ENCODE assay signal across 18 cellular contexts in genomic region chr2:45963816-45964215, GRCh38.
A peak's percentile ranks its signal among the peaks of the same experiment; 100 is the strongest.
DNase-seq lines count a peak whose midpoint lies in the region; ATAC-seq, FAIRE-seq and TF ChIP-seq lines count a peak whose summit lies in the region.
"Had no signal": no experiment of that assay in that cellular context is flagged by ENCODE, and none has a peak within 500 bp of the region (broad histone marks: within the 10 kb centered on the region; RNA-seq: fewer than 3 reads in every experiment).

No MANE protein-coding gene starts in this region.

- no peaks in the 10 kb centered on the region for H3K9me3 ChIP-seq in BLaER1
- H3K9me3 ChIP-seq in Peyer's patch, result no peaks in the 10 kb centered on the region
- no peaks in the 10 kb centered on the region for H3K9me3 ChIP-seq in esophagus muscularis mucosa
- no peaks in the 10 kb centered on the region for H3K9me3 ChIP-seq in psoas muscle

- DNase-seq in Peyer's patch (no peak), esophagus muscularis mucosa (ENCODE audit: extremely low spot score) (no peak), psoas muscle (no peak), medulla oblongata (ENCODE audit: extremely low spot score) (no peak), GM12891 (ENCODE audit: insufficient read length, low spot score) (no peak)
- DNase-seq in activated T-cell treated with anti-CD3 and anti-CD28 coated beads, Interleukin-2, amount 50 U/mL, for 48 hours, result no peak
- DNase-seq in activated CD4-positive, alpha-beta T cell treated with anti-CD3 and anti-CD28 coated beads, Interleukin-2, amount 50 U/mL, for 48 hours, result no peak
- DNase-seq: activated T-cell treated with anti-CD3 and anti-CD28 coated beads, Interleukin-2, amount 50 U/mL, for 24 hours; glutamatergic neuron; H7; immature natural killer cell; MV-4-11; SHP77 treated with DMSO at 0.1 percent for 48 hours; T-helper 9 cell had no signal

- no peak for FAIRE-seq in GM12891 (lab: Jason Lieb, UNC)
- FAIRE-seq: endometrium, GM12878 had no signal

- H3K9ac ChIP-seq in BLaER1, result no peak overlapping the region

- 57% methylated on average over 7 of the region's 7 CpGs for WGBS in esophagus muscularis mucosa
- 79 to 88% (median 84%) methylated on average over 7 of the region's 7 CpGs for WGBS in psoas muscle, 3 donors

- intact Hi-C loops in esophagus muscularis mucosa (cut with DNase I), result no loop called here
- intact Hi-C loops in psoas muscle (cut with DNase I), result no loop called here

- TF ChIP-seq POLR2A in Peyer's patch (IDR thresholded peaks at IDR 0.05) (no peak), esophagus muscularis mucosa (IDR thresholded peaks at IDR 0.05; ENCODE audit: low read depth) (no peak), GM12891 (IDR thresholded peaks at IDR 0.05; ENCODE audit: low read depth, low read length) (no peak)

- TF ChIP-seq CTCF in Peyer's patch (IDR thresholded peaks at IDR 0.05) (no peak), esophagus muscularis mucosa (IDR thresholded peaks at IDR 0.05) (no peak), psoas muscle (IDR thresholded peaks at IDR 0.05) (no peak)

- H3K36me3 ChIP-seq in BLaER1, result peaks cover 25% of the 10 kb centered on the region; the same call in 1 of the 2 replicates
- H3K36me3 ChIP-seq in Peyer's patch, result no peaks in the 10 kb centered on the region
- H3K36me3 ChIP-seq in esophagus muscularis mucosa, result no peaks in the 10 kb centered on the region
- no peaks in the 10 kb centered on the region for H3K36me3 ChIP-seq in psoas muscle (ENCODE audit: insufficient read depth in 1 of 2, low read depth in 1 of 2)

- no peak overlapping the region for H3K27ac ChIP-seq in BLaER1
- peak overlapping the region in 3 of 4 donors; percentile 23 to 88 (median 66) for H3K27ac ChIP-seq in Peyer's patch
- peak overlapping the region; percentile 50 to 81 (median 66) for H3K27ac ChIP-seq in esophagus muscularis mucosa (replicated peaks in 1 of 4)
- peak overlapping the region; percentile 6 for H3K27ac ChIP-seq in psoas muscle

- no peak for TF ChIP-seq EP300 in esophagus muscularis mucosa (IDR thresholded peaks at IDR 0.05)

- H3K4me1 ChIP-seq in BLaER1 (peaks cover 87% of the 10 kb centered on the region), Peyer's patch (peaks cover 0 to 59% (median 2%) of the 10 kb centered on the region in 4 donors), esophagus muscularis mucosa (peaks cover 34 to 74% (median 66%) of the 10 kb centered on the region in 4 donors), psoas muscle (peaks cover 10% of the 10 kb centered on the region)

- H3K27me3 ChIP-seq in BLaER1 (no peaks in the 10 kb centered on the region), Peyer's patch (no peaks in the 10 kb centered on the region), esophagus muscularis mucosa (no peaks in the 10 kb centered on the region), psoas muscle (ENCODE audit: insufficient read depth in 3 of 3, low read length in 2 of 3) (no peaks in the 10 kb centered on the region)

- peak in 1 of 4 donors; percentile 6 for ATAC-seq in psoas muscle
- ATAC-seq: GM12878 had no signal

- peaks cover 100% of the 10 kb centered on the region for H4K20me1 ChIP-seq in BLaER1

- peak overlapping the region; percentile 69 for H3K4me2 ChIP-seq in BLaER1

- H3K4me3 ChIP-seq in BLaER1, result no peak overlapping the region
- no peak overlapping the region for H3K4me3 ChIP-seq in Peyer's patch
- H3K4me3 ChIP-seq in esophagus muscularis mucosa, result no peak overlapping the region
- no peak overlapping the region for H3K4me3 ChIP-seq in psoas muscle
- H3K4me3 ChIP-seq: GM12878, skin epidermis had no signal

TF ChIP-seq in GM12891, 5 proteins besides CTCF, POLR2A, EP300 and RAD21:
- TF ChIP-seq POU2F2 (IDR thresholded peaks at IDR 0.05; ENCODE audit: low read depth, low read length) (no peak), POLR2AphosphoS5 (IDR thresholded peaks at IDR 0.05; ENCODE audit: low read depth, low read length) (no peak), PAX5 (IDR thresholded peaks at IDR 0.05; ENCODE audit: insufficient read depth, low read length, severe bottlenecking) (no peak), SPI1 (IDR thresholded peaks at IDR 0.05; ENCODE audit: low read depth, low read length) (no peak), TAF1 (IDR thresholded peaks at IDR 0.05; ENCODE audit: low read depth, low read length) (no peak)
TF ChIP-seq in GM12891: peak in this region for 0.
